In genomic region chr15:69282128-69282743, GRCh38 we compare ENCODE assay signal across 26 cellular contexts. TPM values are rescaled to one million over a fixed set of nuclear protein-coding genes. Genes with fewer than 3 reads are reported as not detected.
"Had no signal": no experiment of that assay in that cellular context is flagged by ENCODE, and none has a peak within 500 bp of the region (broad histone marks: within the 10 kb centered on the region; RNA-seq: fewer than 3 reads in every experiment).

No MANE protein-coding gene starts in this region.

- ATAC-seq: left colon; left lung; lower lobe of right lung; naive thymus-derived CD8-positive, alpha-beta T cell; sciatic nerve; stimulated activated effector memory CD8-positive, alpha-beta T cell treated with anti-CD3 and anti-CD28 coated beads, Interleukin-12 subunit alpha, Interleukin-12 subunit beta, amount 100 ng/mL, for 72 hours had no signal

- H3K4me2 ChIP-seq: neural progenitor cell had no signal

- DNase-seq: hypothalamus; immature natural killer cell; kidney; left colon; left lung; lower lobe of right lung; mammary epithelial cell; mesenchymal stem cell; naive thymus-derived CD8-positive, alpha-beta T cell; nephron progenitor cell; ovary; stimulated activated CD4-positive, alpha-beta T cell treated with anti-CD3 and anti-CD28 coated beads, Interleukin-12 subunit alpha, Interleukin-12 subunit beta, amount 100 ng/mL, for 4 hours; stimulated activated CD4-positive, alpha-beta T cell treated with anti-CD3 and anti-CD28 coated beads, Interleukin-15, amount 100 ng/mL, for 24 hours; stimulated activated CD4-positive, alpha-beta T cell treated with anti-CD3 and anti-CD28 coated beads, Interleukin-4, amount 100 ng/mL, for 24 hours; stimulated activated naive CD4-positive, alpha-beta T cell; upper lobe of left lung had no signal

- FAIRE-seq: islet of Langerhans, kidney had no signal

- H3K4me3 ChIP-seq: left lung, lower lobe of right lung, neural progenitor cell, ovary, right atrium auricular region, skin epidermis, tibial nerve, upper lobe of left lung, vagina had no signal

- H3K4me1 ChIP-seq: left lung, lower lobe of right lung, neural progenitor cell, right atrium auricular region, tibial nerve, upper lobe of left lung, vagina had no signal

- H3K36me3 ChIP-seq: left lung, lower lobe of right lung, neural progenitor cell, ovary, right atrium auricular region, tibial nerve, upper lobe of left lung, vagina had no signal

- H3K9me3 Mint-ChIP-seq: immature natural killer cell; naive thymus-derived CD8-positive, alpha-beta T cell; nephron progenitor cell; neural progenitor cell; stimulated activated effector memory CD8-positive, alpha-beta T cell treated with anti-CD3 and anti-CD28 coated beads, Interleukin-12 subunit alpha, Interleukin-12 subunit beta, amount 100 ng/mL, for 72 hours; stimulated activated naive CD8-positive, alpha-beta T cell treated with anti-CD3 and anti-CD28 coated beads, Interleukin-15, Interleukin-2, amounts not matched to agents 100 ng/mL and 50 ng/mL, for 24 hours had no signal

- H3K4me3 Mint-ChIP-seq: immature natural killer cell; naive thymus-derived CD8-positive, alpha-beta T cell; nephron progenitor cell; neural progenitor cell; stimulated activated effector memory CD8-positive, alpha-beta T cell treated with anti-CD3 and anti-CD28 coated beads, Interleukin-12 subunit alpha, Interleukin-12 subunit beta, amount 100 ng/mL, for 72 hours; stimulated activated naive CD8-positive, alpha-beta T cell treated with anti-CD3 and anti-CD28 coated beads, Interleukin-15, Interleukin-2, amounts not matched to agents 100 ng/mL and 50 ng/mL, for 24 hours had no signal

- H3K27ac ChIP-seq: left lung, lower lobe of right lung, neural progenitor cell, ovary, right atrium auricular region, skin epidermis, tibial nerve, upper lobe of left lung, vagina had no signal

- H3K4me1 Mint-ChIP-seq: immature natural killer cell; naive thymus-derived CD8-positive, alpha-beta T cell; stimulated activated effector memory CD8-positive, alpha-beta T cell treated with anti-CD3 and anti-CD28 coated beads, Interleukin-12 subunit alpha, Interleukin-12 subunit beta, amount 100 ng/mL, for 72 hours had no signal

- H3K27me3 Mint-ChIP-seq: stimulated activated naive CD8-positive, alpha-beta T cell treated with anti-CD3 and anti-CD28 coated beads, Interleukin-15, Interleukin-2, amounts not matched to agents 100 ng/mL and 50 ng/mL, for 24 hours had no signal

- H2AFZ ChIP-seq: neural progenitor cell had no signal

- H3K27me3 ChIP-seq: left lung, neural progenitor cell, ovary, right atrium auricular region, tibial nerve, upper lobe of left lung, vagina had no signal

- H3K9me3 ChIP-seq: left lung, lower lobe of right lung, ovary, right atrium auricular region, tibial nerve, upper lobe of left lung, vagina had no signal

- H3K36me3 Mint-ChIP-seq: immature natural killer cell; naive thymus-derived CD8-positive, alpha-beta T cell; neural progenitor cell; stimulated activated effector memory CD8-positive, alpha-beta T cell treated with anti-CD3 and anti-CD28 coated beads, Interleukin-12 subunit alpha, Interleukin-12 subunit beta, amount 100 ng/mL, for 72 hours had no signal

- H3K9ac ChIP-seq: neural progenitor cell had no signal

- H3K27ac Mint-ChIP-seq: immature natural killer cell; naive thymus-derived CD8-positive, alpha-beta T cell; nephron progenitor cell; neural progenitor cell; progenitor cell of endocrine pancreas; stimulated activated effector memory CD8-positive, alpha-beta T cell treated with anti-CD3 and anti-CD28 coated beads, Interleukin-12 subunit alpha, Interleukin-12 subunit beta, amount 100 ng/mL, for 72 hours; stimulated activated naive CD8-positive, alpha-beta T cell treated with anti-CD3 and anti-CD28 coated beads, Interleukin-15, Interleukin-2, amounts not matched to agents 100 ng/mL and 50 ng/mL, for 24 hours had no signal

RNA-seq across cellular contexts. Expression of gene PAQR5, which starts 16.5 kb away (rescaled TPM):
- total RNA-seq: naive thymus-derived CD8-positive, alpha-beta T cell had no signal
- polyA plus RNA-seq: immature natural killer cell; naive thymus-derived CD8-positive, alpha-beta T cell had no signal
